Comparison of ENCODE assay signal across 8 cellular contexts in the genomic region with DNA sequence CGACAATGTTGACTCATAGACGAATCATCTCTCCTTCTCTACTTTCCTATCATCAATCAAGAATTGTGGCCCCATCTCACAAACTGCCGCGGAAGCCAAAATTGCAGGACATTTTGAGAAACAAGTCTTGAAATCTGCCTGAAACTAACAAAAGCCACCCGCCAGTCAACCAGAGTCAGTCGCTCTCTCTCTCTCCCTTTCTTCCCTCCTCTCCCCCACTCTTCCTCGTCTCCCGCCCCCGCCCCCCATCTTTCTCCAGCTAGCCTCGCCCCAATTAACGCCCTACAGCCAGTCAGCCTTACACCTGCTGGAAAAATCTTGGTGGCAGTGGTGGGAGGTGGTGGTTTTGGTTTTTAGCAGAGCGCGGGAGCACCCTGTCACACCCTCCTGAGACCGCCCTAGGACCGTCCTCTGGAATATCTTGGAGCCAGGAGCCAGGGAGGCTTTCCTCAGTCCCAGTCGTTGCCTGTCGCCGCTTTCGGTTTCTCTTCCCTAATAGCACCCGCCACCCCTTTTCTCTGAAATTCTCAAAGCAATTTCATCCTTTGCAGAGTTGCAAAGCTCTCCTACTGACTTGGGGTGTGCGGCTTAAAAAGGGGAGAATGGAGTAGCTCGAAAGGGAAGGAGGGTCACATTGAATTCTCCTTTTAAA.
DNase-seq lines count a peak whose midpoint lies in the region; ATAC-seq lines count a peak whose summit lies in the region.

No MANE protein-coding gene starts in this region.

- peak overlapping the region; percentile 57 for H3K4me3 Mint-ChIP-seq in activated naive CD4-positive, alpha-beta T cell treated with anti-CD3 and anti-CD28 coated beads, Interleukin-2, amount 50 U/mL, for 24 hours
- H3K4me3 Mint-ChIP-seq in activated T-cell treated with anti-CD3 and anti-CD28 coated beads, Interleukin-2, amount 50 U/mL, for 72 hours, result peak overlapping the region; percentile 70 to 80

- no peaks in the 10 kb centered on the region for H3K36me3 ChIP-seq in thymus (ENCODE audit: control insufficient read depth, insufficient read depth)

- peaks cover 63% of the 10 kb centered on the region for H3K27me3 ChIP-seq in thymus (ENCODE audit: control insufficient read depth, insufficient read depth)

- DNase-seq in activated naive CD4-positive, alpha-beta T cell treated with anti-CD3 and anti-CD28 coated beads, Interleukin-2, amount 50 U/mL, for 72 hours (ENCODE audit: low spot score in 2 of 2), result no peak
- no peak for DNase-seq in activated T-cell treated with anti-CD3 and anti-CD28 coated beads, Interleukin-2, amount 50 U/mL, for 72 hours
- DNase-seq in left lobe of liver (ENCODE audit: low spot score), result no peak
- no peak for DNase-seq in NCI-H1930 (lab: John Stamatoyannopoulos, UW)

- 2% methylated on average over 22 of the region's 22 CpGs for WGBS in thymus

- H3K9me3 Mint-ChIP-seq in activated naive CD4-positive, alpha-beta T cell treated with anti-CD3 and anti-CD28 coated beads, Interleukin-2, amount 50 U/mL, for 24 hours, result no peaks in the 10 kb centered on the region
- H3K9me3 Mint-ChIP-seq in activated naive CD4-positive, alpha-beta T cell treated with anti-CD3 and anti-CD28 coated beads, Interleukin-2, amount 50 U/mL, for 72 hours, result no peaks in the 10 kb centered on the region
- H3K9me3 Mint-ChIP-seq in activated T-cell treated with anti-CD3 and anti-CD28 coated beads, Interleukin-2, amount 50 U/mL, for 72 hours, result no peaks in the 10 kb centered on the region

- ATAC-seq in activated naive CD4-positive, alpha-beta T cell treated with anti-CD3 and anti-CD28 coated beads, Interleukin-2, amount 50 U/mL, for 72 hours, result no peak
- ATAC-seq in activated T-cell treated with anti-CD3 and anti-CD28 coated beads, Interleukin-2, amount 50 U/mL, for 72 hours (replicated peaks in 1 of 2), result peak in 1 of 2 donors; percentile 15
- peak; percentile 59 for ATAC-seq in left lobe of liver
- no peak for ATAC-seq in GM18873 (IDR thresholded peaks at IDR 0.05; ENCODE audit: low FRiP score, unreplicated experiment)
- ATAC-seq in GM19463 (IDR thresholded peaks at IDR 0.05; ENCODE audit: unreplicated experiment), result no peak

- no peaks in the 10 kb centered on the region for H3K4me1 ChIP-seq in thymus (ENCODE audit: control insufficient read depth, insufficient read depth, low read length)

- peak overlapping the region; percentile 33 for H3K4me3 ChIP-seq in thymus (ENCODE audit: low read length)

- H3K27me3 Mint-ChIP-seq in activated naive CD4-positive, alpha-beta T cell treated with anti-CD3 and anti-CD28 coated beads, Interleukin-2, amount 50 U/mL, for 24 hours, result peaks cover 68% of the 10 kb centered on the region
- H3K27me3 Mint-ChIP-seq in activated T-cell treated with anti-CD3 and anti-CD28 coated beads, Interleukin-2, amount 50 U/mL, for 72 hours (ENCODE audit: low read depth), result peaks cover 84% of the 10 kb centered on the region

- peaks cover 3% of the 10 kb centered on the region for H3K36me3 Mint-ChIP-seq in activated naive CD4-positive, alpha-beta T cell treated with anti-CD3 and anti-CD28 coated beads, Interleukin-2, amount 50 U/mL, for 24 hours
- H3K36me3 Mint-ChIP-seq in activated naive CD4-positive, alpha-beta T cell treated with anti-CD3 and anti-CD28 coated beads, Interleukin-2, amount 50 U/mL, for 72 hours, result peaks cover 16 to 18% of the 10 kb centered on the region in 2 donors
- peaks cover 1 to 2% of the 10 kb centered on the region in 2 donors for H3K36me3 Mint-ChIP-seq in activated T-cell treated with anti-CD3 and anti-CD28 coated beads, Interleukin-2, amount 50 U/mL, for 72 hours (ENCODE audit: insufficient read depth in 2 of 2)

- H3K4me1 Mint-ChIP-seq in activated naive CD4-positive, alpha-beta T cell treated with anti-CD3 and anti-CD28 coated beads, Interleukin-2, amount 50 U/mL, for 24 hours, result peaks cover 60% of the 10 kb centered on the region
- peaks cover 67% of the 10 kb centered on the region for H3K4me1 Mint-ChIP-seq in activated T-cell treated with anti-CD3 and anti-CD28 coated beads, Interleukin-2, amount 50 U/mL, for 72 hours (ENCODE audit: low read depth)

- peak overlapping the region; percentile 75 for H3K27ac ChIP-seq in thymus (ENCODE audit: low read depth)

- peak overlapping the region; percentile 12 for H3K27ac Mint-ChIP-seq in activated naive CD4-positive, alpha-beta T cell treated with anti-CD3 and anti-CD28 coated beads, Interleukin-2, amount 50 U/mL, for 24 hours
- H3K27ac Mint-ChIP-seq in activated naive CD4-positive, alpha-beta T cell treated with anti-CD3 and anti-CD28 coated beads, Interleukin-2, amount 50 U/mL, for 72 hours, result no peak overlapping the region
- H3K27ac Mint-ChIP-seq in activated T-cell treated with anti-CD3 and anti-CD28 coated beads, Interleukin-2, amount 50 U/mL, for 72 hours, result no peak overlapping the region

- no peaks in the 10 kb centered on the region for H3K9me3 ChIP-seq in thymus (ENCODE audit: control insufficient read depth)
